In the genomic region with DNA sequence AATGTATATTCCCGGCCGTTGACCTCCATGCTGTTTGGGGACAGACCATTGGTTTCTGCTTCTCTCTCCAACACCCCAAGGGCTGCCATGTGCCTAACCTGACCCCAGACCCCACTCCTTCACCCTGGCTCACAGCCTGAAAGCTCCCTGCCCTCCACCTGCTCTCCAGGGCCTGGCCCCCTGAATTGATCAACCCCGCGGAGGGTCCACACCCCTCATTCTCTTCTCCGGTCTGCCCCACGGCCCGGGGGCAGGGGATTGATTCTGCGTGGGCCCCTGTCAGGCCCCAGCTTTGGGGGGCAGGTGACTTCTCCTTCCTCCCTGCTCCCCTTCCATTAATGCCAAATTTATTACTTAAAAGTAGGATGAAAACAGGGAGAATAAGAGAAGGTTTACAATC, we compare ENCODE assay signal across 1 cellular context.
TF ChIP-seq lines count a peak whose summit lies in the region.

No MANE protein-coding gene starts in this region.

TF ChIP-seq in H1, 55 proteins besides CTCF, POLR2A, EP300 and RAD21:
- TF ChIP-seq KDM5A (IDR thresholded peaks at IDR 0.05; ENCODE audit: low read length): 0 out of 2 replicates have a peak, but pooled peaks have one; percentile 0
